ENCODE assay signal across 20 cellular contexts in the genomic region with DNA sequence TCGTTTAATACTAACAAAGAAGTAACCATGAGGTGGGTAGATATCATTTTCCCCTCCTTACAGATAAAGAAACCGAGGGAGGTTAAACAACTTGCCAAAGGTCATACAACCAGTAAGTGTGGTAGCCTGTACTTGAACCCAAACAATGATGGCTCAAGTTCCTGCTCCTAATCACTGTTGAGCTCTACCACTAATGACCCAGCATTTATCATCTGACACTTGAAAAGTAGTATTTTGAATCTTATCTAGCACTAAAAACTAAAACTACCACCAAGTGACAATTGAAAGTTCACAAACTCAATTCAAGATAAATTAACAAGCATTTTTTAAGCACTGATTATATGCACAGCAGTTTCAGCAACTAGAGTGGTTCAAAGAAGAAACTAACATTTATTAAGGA. TPM values are rescaled to one million over a fixed set of nuclear protein-coding genes. Genes with fewer than 3 reads are reported as not detected.
A peak's percentile ranks its signal among the peaks of the same experiment; 100 is the strongest.
DNase-seq lines count a peak whose midpoint lies in the region; ATAC-seq, FAIRE-seq and TF ChIP-seq lines count a peak whose summit lies in the region.
"Had no signal": no experiment of that assay in that cellular context is flagged by ENCODE, and none has a peak within 500 bp of the region (broad histone marks: within the 10 kb centered on the region; RNA-seq: fewer than 3 reads in every experiment).

No MANE protein-coding gene starts in this region.

- intact Hi-C loops in K562 (cut with micrococcal nuclease): no loop called here
- intact Hi-C loops in gastrocnemius medialis (cut with DNase I; ENCODE audit: low total_unique reads): no loop called here

- H3K4me3 ChIP-seq in HEK293 (ENCODE audit: low read depth, low read length): no peak overlapping the region
- H3K4me3 ChIP-seq in K562: no peak overlapping the region
- H3K4me3 ChIP-seq in gastrocnemius medialis: no peak overlapping the region
- H3K4me3 ChIP-seq: GM23338, SK-N-MC had no signal

- no peaks in the 10 kb centered on the region for H3K27me3 Mint-ChIP-seq in natural killer cell treated with Interleukin-12 subunit alpha and Interleukin-12 subunit beta and Interleukin-15 and Interleukin-18, amount 100 ng/mL, for 72 hours
- H3K27me3 Mint-ChIP-seq: IgD-negative memory B cell had no signal

- H3K27me3 ChIP-seq in K562 (ENCODE audit: control insufficient read depth in 2 of 2, insufficient read depth in 2 of 2, low read length in 2 of 2) (no peaks in the 10 kb centered on the region), gastrocnemius medialis (no peaks in the 10 kb centered on the region)

- TF ChIP-seq EP300 in K562 (IDR thresholded peaks at IDR 0.05; ENCODE audit: low read length): no peak

- H3K4me3 Mint-ChIP-seq in natural killer cell treated with Interleukin-12 subunit alpha and Interleukin-12 subunit beta and Interleukin-15 and Interleukin-18, amount 100 ng/mL, for 72 hours: peak overlapping the region; percentile 81
- H3K4me3 Mint-ChIP-seq: GM23338 had no signal

- POLR2A ChIA-PET in HEK293 (lab: Yijun Ruan, JAX): interaction anchor here (1.4 kb wide), 1 partner anchor 13 kb away, joined by 5 read pairs; a partner anchor contains a TSS
- POLR2A ChIA-PET in K562 (lab: Yijun Ruan, JAX): interaction anchor here (0.9 to 2.5 kb wide), 3 partner anchors 9 to 17 kb away, joined by 4 to 10 read pairs (median 8); a partner anchor contains a TSS

- 0 out of 2 replicates have a peak, but pooled peaks have one; percentile 7 for TF ChIP-seq POLR2A in GM12891 (IDR thresholded peaks at IDR 0.05; ENCODE audit: low read depth, low read length)
- no peak for TF ChIP-seq POLR2A in K562 (conservative IDR thresholded peaks at IDR 0.05)
- no peak for TF ChIP-seq POLR2A in gastrocnemius medialis (IDR thresholded peaks at IDR 0.05)

- H3K4me1 ChIP-seq in HEK293 (ENCODE audit: control insufficient read depth, insufficient read depth, low read length) (peaks cover 9% of the 10 kb centered on the region; the same call in 1 of the 2 replicates), K562 (replicated peaks in 1 of 2; ENCODE audit: control insufficient read depth in 2 of 2, insufficient read depth in 2 of 2, low read length in 2 of 2) (peaks cover 0 to 26% of the 10 kb centered on the region in 2 experiments; a peak in 4 of 5 replicates), gastrocnemius medialis (no peaks in the 10 kb centered on the region)

- H3K9me3 ChIP-seq in HEK293 (ENCODE audit: control insufficient read depth, insufficient read depth, low read depth, low read length) (no peaks in the 10 kb centered on the region), K562 (replicated peaks; ENCODE audit: control insufficient read depth, insufficient read depth, low read depth, low read length) (no peaks in the 10 kb centered on the region), gastrocnemius medialis (no peaks in the 10 kb centered on the region)

- TF ChIP-seq RAD21 in K562 (CRISPR knock-in tag; conservative IDR thresholded peaks at IDR 0.05 in 1 of 2, IDR thresholded peaks at IDR 0.05 in 1 of 2): no peak

- DNase-seq in GM12891 (ENCODE audit: insufficient read length, low spot score) (no peak), K562 (ENCODE audit: extremely low read depth in 1 of 4, low spot score in 3 of 4) (peak in 1 of 4 experiments; percentile 30), gastrocnemius medialis (no peak), Ammon's horn (ENCODE audit: low spot score) (no peak)
- DNase-seq in natural killer cell treated with Interleukin-12 subunit alpha and Interleukin-12 subunit beta and Interleukin-15 and Interleukin-18, amount 100 ng/mL, for 72 hours (ENCODE audit: low spot score): no peak
- no peak for DNase-seq in stimulated activated CD4-positive, alpha-beta T cell treated with anti-CD3 and anti-CD28 coated beads, Interleukin-2, amount 100 ng/mL, for 48 hours
- DNase-seq: DMS79, HCEC 1CT, Kasumi-1, NCI-H1092 treated with DMSO at 0.1 percent for 48 hours, NCI-H146, NCI-H2029 treated with DMSO at 0.1 percent for 48 hours, NCI-H2171, NCI-H446, NCI-H526 treated with DMSO at 0.1 percent for 48 hours, SHP77 had no signal

- H4K20me1 ChIP-seq in K562 (replicated peaks; ENCODE audit: control insufficient read depth, insufficient read depth, low read length): no peaks in the 10 kb centered on the region

- peaks cover 81% of the 10 kb centered on the region for H3K79me2 ChIP-seq in K562 (ENCODE audit: control insufficient read depth, insufficient read depth, low read length)

- H3K36me3 ChIP-seq in HEK293 (ENCODE audit: control insufficient read depth in 2 of 2, insufficient read depth in 1 of 2, low read length in 2 of 2) (no peaks in the 10 kb centered on the region), K562 (ENCODE audit: control insufficient read depth, insufficient read depth, low read length) (no peaks in the 10 kb centered on the region), gastrocnemius medialis (no peaks in the 10 kb centered on the region)

- no TSS peak for BruUV-seq in K562 (replicated peaks; lab: Mats Ljungman, UMichigan)

- no peak overlapping the region for H3K4me2 ChIP-seq in K562 (ENCODE audit: insufficient read depth, low read length)
- H3K4me2 ChIP-seq: GM23338 had no signal

- TF ChIP-seq CTCF in HEK293 (tag by site-specific recombination; IDR thresholded peaks at IDR 0.05) (no peak), K562 (IDR thresholded peaks at IDR 0.05 in 2 of 3, conservative IDR thresholded peaks at IDR 0.05 in 1 of 3; ENCODE audit: insufficient read depth in 2 of 3, low read depth in 1 of 3, low read length in 3 of 3) (no peak), gastrocnemius medialis (IDR thresholded peaks at IDR 0.05 in 4 of 5, conservative IDR thresholded peaks at IDR 0.05 in 1 of 5) (no peak)

- in situ Hi-C loops in K562 (cut with MboI): no loop called here
- in situ Hi-C loops in gastrocnemius medialis (cut with MboI; ENCODE audit: low sequenced_read_pairs in 4 of 4): no loop called here

- peaks cover 49 to 68% of the 10 kb centered on the region in 2 donors for H3K4me1 Mint-ChIP-seq in natural killer cell treated with Interleukin-12 subunit alpha and Interleukin-12 subunit beta and Interleukin-15 and Interleukin-18, amount 100 ng/mL, for 72 hours (ENCODE audit: low read depth in 2 of 2)

- no peaks in the 10 kb centered on the region for H3K9me3 Mint-ChIP-seq in natural killer cell treated with Interleukin-12 subunit alpha and Interleukin-12 subunit beta and Interleukin-15 and Interleukin-18, amount 100 ng/mL, for 72 hours
- H3K9me3 Mint-ChIP-seq: GM23338 had no signal

- 6% methylated on average over 2 of the region's 2 CpGs for WGBS in K562 (ENCODE audit: insufficient coverage, low coverage, missing lambda C conversion rate)

- H3K9me1 ChIP-seq in K562 (ENCODE audit: control insufficient read depth, insufficient read depth, low read length): no peaks in the 10 kb centered on the region

- H2AFZ ChIP-seq in K562 (ENCODE audit: low read depth, low read length): no peak overlapping the region
- H2AFZ ChIP-seq: GM23338 had no signal

- peak; percentile 50 for FAIRE-seq in GM12891 (lab: Jason Lieb, UNC)
- peak; percentile 40 for FAIRE-seq in K562 (lab: Jason Lieb, UNC)

- peak; percentile 53; the same call in 2 of the 3 replicates for ATAC-seq in K562
- no peak for ATAC-seq in natural killer cell treated with Interleukin-12 subunit alpha and Interleukin-12 subunit beta and Interleukin-15 and Interleukin-18, amount 100 ng/mL, for 72 hours
- no peak for ATAC-seq in gastrocnemius medialis
- ATAC-seq: GM23338 had no signal

- no peak overlapping the region for H3K27ac ChIP-seq in HEK293 (ENCODE audit: extremely low read depth, low read depth, low read length)
- no peak overlapping the region for H3K27ac ChIP-seq in K562 (ENCODE audit: extremely low read depth, low read depth, low read length)
- no peak overlapping the region for H3K27ac ChIP-seq in gastrocnemius medialis
- H3K27ac ChIP-seq: SK-N-MC had no signal

- CTCF ChIA-PET in HEK293 (lab: Yijun Ruan, JAX) (interaction anchor here (0.8 kb wide), 1 partner anchor 112 kb away, joined by 3 read pairs; no protein-coding TSS in a partner anchor), K562 (lab: Yijun Ruan, JAX; ENCODE audit: low intra/inter-chr PET ratio) (no interaction called here)

- no peak overlapping the region for H3K9ac ChIP-seq in K562 (ENCODE audit: insufficient read depth in 1 of 2, low read depth in 2 of 2, low read length in 2 of 2)

- H3K36me3 Mint-ChIP-seq in natural killer cell treated with Interleukin-12 subunit alpha and Interleukin-12 subunit beta and Interleukin-15 and Interleukin-18, amount 100 ng/mL, for 72 hours: peaks cover 9% of the 10 kb centered on the region

- peak overlapping the region; percentile 34 to 76 for H3K27ac Mint-ChIP-seq in natural killer cell treated with Interleukin-12 subunit alpha and Interleukin-12 subunit beta and Interleukin-15 and Interleukin-18, amount 100 ng/mL, for 72 hours
- H3K27ac Mint-ChIP-seq: GM23338, IgD-negative memory B cell had no signal

TF ChIP-seq in GM12891, 5 proteins besides CTCF, POLR2A, EP300 and RAD21 (continues in another document):
- TF ChIP-seq TAF1 (IDR thresholded peaks at IDR 0.05; ENCODE audit: low read depth, low read length): no peak

TF ChIP-seq in HEK293, 187 proteins besides CTCF, POLR2A, EP300 and RAD21 (continues in another document):
- no peak for TF ChIP-seq ZNF654 (tag by site-specific recombination; IDR thresholded peaks at IDR 0.05; ENCODE audit: low read depth)

TF ChIP-seq in K562, 482 proteins besides CTCF, POLR2A, EP300 and RAD21 (continues in another document):
- no peak for TF ChIP-seq FOXJ2 (tag; IDR thresholded peaks at IDR 0.05)

RNA-seq across cellular contexts. Expression of a gene that starts 13.1 kb away (rescaled TPM):
- 47.7 TPM for polyA plus RNA-seq in GM12891 (2012; ENCODE audit: low read depth, missing spikeins)
- total RNA-seq in K562 (2011; cell fraction: chromatin; rRNA removed; ENCODE audit: low replicate concordance): 29.9 and 116 TPM in 2 replicates
- 13.0 and 18.2 TPM in 2 replicates for total RNA-seq in K562 (2011; cell fraction: nucleolus; rRNA removed)
- total RNA-seq in K562 (2011; cell fraction: nucleoplasm; rRNA removed): 39.8 and 74.2 TPM in 2 replicates
- 19.6 and 26.4 TPM in 2 replicates for total RNA-seq in K562 (2014; rRNA removed)
- 44.2 and 54.8 TPM in 2 replicates for total RNA-seq in K562 (2014; rRNA removed; fragmentation: Illumina TruSeq; extraction: Trizol)
- total RNA-seq in K562 (2015; rRNA removed; fragmentation: Illumina TruSeq; extraction: Trizol): 39.9 TPM in 2 replicates
- 19.4 and 19.9 TPM in 2 replicates for total RNA-seq in K562 (2021)
- polyA plus RNA-seq in K562 (2011; rRNA removed): 12.0 and 16.4 TPM in 2 replicates
- polyA plus RNA-seq in K562 (2011; cell fraction: cytosol; rRNA removed): 2.0 and 5.6 TPM in 2 replicates
- polyA plus RNA-seq in K562 (2011; cell fraction: nucleus; rRNA removed): 29.6 and 42.8 TPM in 2 replicates
- 12.5 and 13.1 TPM in 2 replicates for polyA plus RNA-seq in K562 (2012)
- 13.1 and 14.3 TPM in 2 replicates for polyA plus RNA-seq in K562 (2014; fragmentation: Illumina TruSeq; extraction: Trizol)
- 1 to 10 TPM; 6.8 to 9.1 TPM for polyA plus RNA-seq in K562 (2014; fragmentation: Nextera tagmentation; extraction: Ambion mirVana)
- polyA plus RNA-seq in K562 (2014; rRNA removed): 11.8 and 12.4 TPM in 2 replicates
- 95.7 and 99.2 TPM in 2 replicates for polyA minus RNA-seq in K562 (2011; rRNA and poly(A)+ RNA removed)
- polyA minus RNA-seq in K562 (2011; cell fraction: cytosol; rRNA and poly(A)+ RNA removed): 10.4 and 10.5 TPM in 2 replicates
- 37.0 and 64.0 TPM in 2 replicates for polyA minus RNA-seq in K562 (2011; cell fraction: nucleus; rRNA and poly(A)+ RNA removed)
- 10 to 100 TPM; 70.9 to 74.1 TPM for total RNA-seq in natural killer cell treated with Interleukin-12 subunit alpha and Interleukin-12 subunit beta and Interleukin-15 and Interleukin-18, amount 100 ng/mL, for 72 hours
- total RNA-seq in gastrocnemius medialis: 10 to 100 TPM; 23.5 to 40.8 (median 28.8) TPM
